Comparison of ENCODE assay signal across 28 cellular contexts in the genomic region with DNA sequence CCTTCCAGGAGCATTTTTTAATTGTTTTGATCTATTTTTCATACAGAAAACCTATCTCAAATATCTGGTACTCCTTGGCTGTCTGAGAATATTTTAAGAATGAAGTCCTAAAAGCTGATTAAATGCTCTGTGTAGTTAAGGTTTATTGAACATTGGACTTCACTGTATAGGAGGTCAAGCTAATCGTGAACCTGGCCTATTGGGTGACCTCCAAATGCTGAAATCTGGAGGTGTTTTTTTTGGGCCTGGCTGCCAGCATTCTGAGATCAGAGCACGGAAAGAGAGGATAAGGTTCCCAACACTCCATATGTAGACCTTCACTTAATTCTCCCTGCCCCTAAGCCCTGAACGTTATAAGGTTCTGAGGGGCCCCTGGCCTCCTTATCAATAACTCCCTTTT.
"Had no signal": no experiment of that assay in that cellular context is flagged by ENCODE, and none has a peak within 500 bp of the region (broad histone marks: within the 10 kb centered on the region; RNA-seq: fewer than 3 reads in every experiment).

No MANE protein-coding gene starts in this region.

- H3K27me3 ChIP-seq: esophagus squamous epithelium, ovary, upper lobe of left lung had no signal

- ATAC-seq: activated CD4-positive, CD25-positive, alpha-beta regulatory T cell treated with anti-CD3 and anti-CD28 coated beads, Interleukin-2, amount 50 U/mL, for 24 hours; mucosa of descending colon; sciatic nerve; stimulated activated effector memory CD8-positive, alpha-beta T cell treated with anti-CD3 and anti-CD28 coated beads, Interleukin-12 subunit alpha, Interleukin-12 subunit beta, amount 100 ng/mL, for 72 hours had no signal

- H3K9me3 ChIP-seq: esophagus squamous epithelium, left ventricle myocardium inferior, mucosa of descending colon, ovary, thoracic aorta, upper lobe of left lung had no signal

- H3K27ac Mint-ChIP-seq: activated naive CD4-positive, alpha-beta T cell treated with anti-CD3 and anti-CD28 coated beads for 36 hours; nephron progenitor cell; progenitor cell of endocrine pancreas; stimulated activated effector memory CD8-positive, alpha-beta T cell treated with anti-CD3 and anti-CD28 coated beads, Interleukin-12 subunit alpha, Interleukin-12 subunit beta, amount 100 ng/mL, for 72 hours; stimulated activated naive CD8-positive, alpha-beta T cell treated with anti-CD3 and anti-CD28 coated beads, Interleukin-15, Interleukin-2, amounts not matched to agents 100 ng/mL and 50 ng/mL, for 24 hours; T-helper 1 cell treated with Interleukin-12 subunit alpha and Interleukin-12 subunit beta and Interleukin-4 antibody, amounts not matched to agents 30 μg/mL and 1 μg/mL, for 36 hours had no signal

- H3K4me3 Mint-ChIP-seq: activated naive CD4-positive, alpha-beta T cell treated with anti-CD3 and anti-CD28 coated beads for 36 hours; nephron progenitor cell; stimulated activated effector memory CD8-positive, alpha-beta T cell treated with anti-CD3 and anti-CD28 coated beads, Interleukin-12 subunit alpha, Interleukin-12 subunit beta, amount 100 ng/mL, for 72 hours; stimulated activated naive CD8-positive, alpha-beta T cell treated with anti-CD3 and anti-CD28 coated beads, Interleukin-15, Interleukin-2, amounts not matched to agents 100 ng/mL and 50 ng/mL, for 24 hours; T-helper 1 cell treated with Interleukin-12 subunit alpha and Interleukin-12 subunit beta and Interleukin-4 antibody, amounts not matched to agents 30 μg/mL and 1 μg/mL, for 36 hours had no signal

- DNase-seq: activated CD4-positive, alpha-beta T cell treated with anti-CD3 and anti-CD28 coated beads for 48 hours; activated CD4-positive, alpha-beta T cell treated with anti-CD3 and anti-CD28 coated beads, Interleukin-2, amount 50 U/mL, for 48 hours; activated effector memory CD4-positive, alpha-beta T cell treated with Interleukin-2 at 50 U/mL for 16 hours; activated naive CD4-positive, alpha-beta T cell treated with anti-CD3 and anti-CD28 coated beads for 36 hours; amygdala; caudate nucleus; dermis blood vessel endothelial cell; effector CD4-positive, alpha-beta T cell; esophagus squamous epithelium; foreskin melanocyte; kidney glomerular epithelial cell; left ventricle myocardium inferior; mucosa of descending colon; nephron progenitor cell; ovary; small intestine; stimulated activated CD4-positive, alpha-beta T cell treated with anti-CD3 and anti-CD28 coated beads, Interleukin-4, amount 100 ng/mL, for 24 hours; T1000; upper lobe of left lung; WERI-Rb-1 had no signal

- H3K36me3 ChIP-seq: ovary, WERI-Rb-1 had no signal

- H3K4me3 ChIP-seq: esophagus squamous epithelium, left ventricle myocardium inferior, mucosa of descending colon, ovary, thoracic aorta, upper lobe of left lung had no signal

- H3K4me1 ChIP-seq: left ventricle myocardium inferior had no signal

- H3K27me3 Mint-ChIP-seq: progenitor cell of endocrine pancreas; stimulated activated naive CD8-positive, alpha-beta T cell treated with anti-CD3 and anti-CD28 coated beads, Interleukin-15, Interleukin-2, amounts not matched to agents 100 ng/mL and 50 ng/mL, for 24 hours had no signal

- H3K9me3 Mint-ChIP-seq: activated naive CD4-positive, alpha-beta T cell treated with anti-CD3 and anti-CD28 coated beads for 36 hours; nephron progenitor cell; stimulated activated effector memory CD8-positive, alpha-beta T cell treated with anti-CD3 and anti-CD28 coated beads, Interleukin-12 subunit alpha, Interleukin-12 subunit beta, amount 100 ng/mL, for 72 hours; stimulated activated naive CD8-positive, alpha-beta T cell treated with anti-CD3 and anti-CD28 coated beads, Interleukin-15, Interleukin-2, amounts not matched to agents 100 ng/mL and 50 ng/mL, for 24 hours; T-helper 1 cell treated with Interleukin-12 subunit alpha and Interleukin-12 subunit beta and Interleukin-4 antibody, amounts not matched to agents 30 μg/mL and 1 μg/mL, for 36 hours had no signal

- H3K27ac ChIP-seq: epithelial cell of prostate, esophagus squamous epithelium, left ventricle myocardium inferior, ovary, thoracic aorta, upper lobe of left lung, WERI-Rb-1 had no signal

- H3K4me1 Mint-ChIP-seq: nephron progenitor cell had no signal
